Comparison of ENCODE assay signal across 10 cellular contexts in the genomic region with DNA sequence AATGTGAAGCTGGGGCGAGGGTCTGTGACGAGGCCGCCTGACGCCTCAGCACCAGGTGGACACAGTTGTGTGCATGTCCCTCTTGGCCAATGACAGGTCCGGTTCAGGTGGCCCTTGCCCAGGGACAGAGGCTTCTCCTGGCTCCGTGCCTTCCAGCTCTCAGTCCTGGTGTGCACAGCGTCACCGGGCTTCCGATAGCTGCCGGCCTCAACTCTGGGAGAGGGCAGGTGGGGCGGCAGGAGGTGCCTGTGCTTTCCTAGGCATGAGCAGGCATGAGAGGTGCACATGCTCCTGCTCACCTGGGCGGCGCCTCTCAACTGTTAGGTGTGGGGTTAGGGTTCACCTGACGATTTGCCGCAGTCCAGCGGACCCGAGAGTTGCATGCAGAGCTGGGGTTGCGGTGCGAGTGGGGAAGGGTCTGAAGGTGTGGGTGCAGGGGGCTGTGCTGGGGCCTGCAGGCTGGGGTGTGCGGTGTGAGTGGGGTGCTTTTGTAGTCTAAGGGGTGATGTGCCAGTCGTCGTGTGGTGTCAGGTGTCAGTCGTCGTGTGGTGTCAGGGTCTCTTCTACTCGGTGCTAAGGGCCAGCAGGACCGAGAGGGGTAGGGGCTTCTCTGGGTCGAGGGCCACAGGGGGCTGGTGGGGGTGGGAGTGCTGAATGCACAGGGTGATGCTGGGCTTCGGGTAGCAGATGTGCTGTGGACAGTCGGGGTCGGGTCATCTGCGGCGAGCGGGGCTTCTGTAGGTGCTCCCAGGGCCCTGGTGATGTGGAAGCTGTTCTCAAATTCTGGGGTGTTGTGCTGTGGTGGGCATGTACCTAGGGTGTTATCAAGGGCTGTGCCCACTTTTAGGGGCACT. TPM values are rescaled to one million over a fixed set of nuclear protein-coding genes. Genes with fewer than 3 reads are reported as not detected.
DNase-seq lines count a peak whose midpoint lies in the region; ATAC-seq and TF ChIP-seq lines count a peak whose summit lies in the region.
"Had no signal": no experiment of that assay in that cellular context is flagged by ENCODE, and none has a peak within 500 bp of the region (broad histone marks: within the 10 kb centered on the region; RNA-seq: fewer than 3 reads in every experiment).

No MANE protein-coding gene starts in this region.

- TF ChIP-seq CTCF in right atrium auricular region (IDR thresholded peaks at IDR 0.05) (no peak), lower lobe of right lung (IDR thresholded peaks at IDR 0.05) (no peak), upper lobe of right lung (IDR thresholded peaks at IDR 0.05) (no peak)

- H3K36me3 ChIP-seq in right atrium auricular region (no peaks in the 10 kb centered on the region), lower lobe of right lung (no peaks in the 10 kb centered on the region), upper lobe of right lung (no peaks in the 10 kb centered on the region)

- intact Hi-C loops in cardiac septum (cut with DNase I), result no loop called here
- intact Hi-C loops in lower lobe of right lung (cut with DNase I), result no loop called here
- intact Hi-C loops in upper lobe of right lung (cut with DNase I), result no loop called here

- H3K4me1 ChIP-seq in right atrium auricular region (peaks cover 0 to 49% of the 10 kb centered on the region in 2 donors), lower lobe of right lung (peaks cover 47% of the 10 kb centered on the region), upper lobe of right lung (peaks cover 19% of the 10 kb centered on the region)

- H3K9me3 ChIP-seq in right atrium auricular region (no peaks in the 10 kb centered on the region), lower lobe of right lung (no peaks in the 10 kb centered on the region), upper lobe of right lung (no peaks in the 10 kb centered on the region)

- DNase-seq in right atrium auricular region (ENCODE audit: low spot score), result no peak
- no peak for DNase-seq in cardiac septum (ENCODE audit: low spot score)
- DNase-seq in lower lobe of right lung, result no peak
- no peak for DNase-seq in upper lobe of right lung
- no peak for DNase-seq in NCI-H1694 treated with DMSO at 0.1 percent for 48 hours (lab: John Stamatoyannopoulos, UW)
- DNase-seq: DMS153; stimulated activated CD4-positive, alpha-beta T cell treated with anti-CD3 and anti-CD28 coated beads, Interleukin-15, amount 100 ng/mL, for 24 hours; stimulated activated CD8-positive, alpha-beta memory T cell treated with anti-CD3 and anti-CD28 coated beads, Interleukin-4, amount 100 ng/mL, for 48 hours had no signal

- peak overlapping the region in 1 of 2 donors; percentile 5 for H3K4me3 ChIP-seq in right atrium auricular region
- H3K4me3 ChIP-seq in lower lobe of right lung, result peak overlapping the region; percentile 19
- H3K4me3 ChIP-seq in upper lobe of right lung, result no peak overlapping the region

- H3K27me3 ChIP-seq in right atrium auricular region (no peaks in the 10 kb centered on the region), lower lobe of right lung (ENCODE audit: low read depth) (peaks cover 68% of the 10 kb centered on the region), upper lobe of right lung (peaks cover 39% of the 10 kb centered on the region)

- H3K27ac ChIP-seq in right atrium auricular region (peak overlapping the region; percentile 54 to 60), lower lobe of right lung (peak overlapping the region; percentile 84), upper lobe of right lung (peak overlapping the region; percentile 76)

- no peak for ATAC-seq in lower lobe of right lung
- ATAC-seq in upper lobe of right lung, result no peak
- ATAC-seq in GM19397 (IDR thresholded peaks at IDR 0.05; ENCODE audit: unreplicated experiment), result no peak

RNA-seq across cellular contexts. Expression of a gene that starts 3.8 kb away (rescaled TPM):
- total RNA-seq in right atrium auricular region (10 to 100 TPM; 15.1 to 17.2 TPM), cardiac septum (67.0 TPM), lower lobe of right lung (48.3 TPM), upper lobe of right lung (135 TPM)
- total RNA-seq: M059J had no signal

RNA-seq across cellular contexts. Expression of a gene that starts 9.8 kb away (rescaled TPM):
- total RNA-seq in right atrium auricular region (10 to 100 TPM; 17.8 to 25.5 TPM), cardiac septum (66.0 TPM), lower lobe of right lung (38.8 TPM), upper lobe of right lung (40.2 TPM)

RNA-seq across cellular contexts. Expression of a gene that starts 17.2 kb away (rescaled TPM):
- total RNA-seq in right atrium auricular region (under 1 TPM; 0.07 to 0.35 TPM), cardiac septum (0.86 TPM), lower lobe of right lung (1.2 TPM), upper lobe of right lung (1.9 TPM)

RNA-seq across cellular contexts. Expression of a gene that starts 26.1 kb away (rescaled TPM):
- total RNA-seq in right atrium auricular region (10 to 100 TPM in 1 of 2 donors, 1 to 10 TPM in 1; 7.8 to 14.1 TPM), cardiac septum (3.1 TPM), lower lobe of right lung (57.5 TPM), upper lobe of right lung (40.8 TPM)

RNA-seq across cellular contexts. Expression of a gene that starts 26.7 kb away (rescaled TPM):
- total RNA-seq in right atrium auricular region, result 1 to 10 TPM in 1 of 2 donors, under 1 TPM in 1; 0.75 to 1.4 TPM
- 0.48 TPM for total RNA-seq in cardiac septum
- total RNA-seq in lower lobe of right lung, result 2.6 TPM
- 1.9 TPM for total RNA-seq in upper lobe of right lung
